Comparison of ENCODE assay signal across 32 cellular contexts in genomic region chr7:107267138-107267537, GRCh38.
"Had no signal": no experiment of that assay in that cellular context is flagged by ENCODE, and none has a peak within 500 bp of the region (broad histone marks: within the 10 kb centered on the region; RNA-seq: fewer than 3 reads in every experiment).

No MANE protein-coding gene starts in this region.

- H3K27ac ChIP-seq: SJCRH30 had no signal

- H3K4me1 ChIP-seq: SJCRH30 had no signal

- H3K36me3 Mint-ChIP-seq: activated naive CD4-positive, alpha-beta T cell treated with anti-CD3 and anti-CD28 coated beads, Interleukin-2, amount 10 ng/mL, durations not matched to agents 7 days and 5 days had no signal

- H3K4me3 Mint-ChIP-seq: activated CD4-positive, alpha-beta T cell treated with anti-CD3 and anti-CD28 coated beads for 36 hours; activated CD4-positive, alpha-beta T cell treated with anti-CD3 and anti-CD28 coated beads, Interleukin-2, amount 10 ng/mL, durations not matched to agents 7 days and 5 days; activated CD8-positive, alpha-beta T cell treated with anti-CD3 and anti-CD28 coated beads, Interleukin-2, amount 10 ng/mL, durations not matched to agents 7 days and 5 days; activated naive CD4-positive, alpha-beta T cell treated with anti-CD3 and anti-CD28 coated beads, Interleukin-2, amount 10 ng/mL, durations not matched to agents 7 days and 5 days; activated naive CD8-positive, alpha-beta T cell; activated naive CD8-positive, alpha-beta T cell treated with anti-CD3 and anti-CD28 coated beads, Interleukin-2, amount 50 U/mL, for 24 hours; activated T-cell treated with anti-CD3 and anti-CD28 coated beads, Interleukin-2, amount 50 U/mL, for 24 hours; brain; WTC11 had no signal

- H3K4me1 Mint-ChIP-seq: activated CD4-positive, alpha-beta T cell treated with anti-CD3 and anti-CD28 coated beads for 36 hours; activated CD4-positive, alpha-beta T cell treated with anti-CD3 and anti-CD28 coated beads, Interleukin-2, amount 10 ng/mL, durations not matched to agents 7 days and 5 days; activated naive CD4-positive, alpha-beta T cell treated with anti-CD3 and anti-CD28 coated beads, Interleukin-2, amount 10 ng/mL, durations not matched to agents 7 days and 5 days; activated naive CD8-positive, alpha-beta T cell treated with anti-CD3 and anti-CD28 coated beads, Interleukin-2, amount 50 U/mL, for 24 hours; WTC11 had no signal

- H3K9me3 Mint-ChIP-seq: activated CD4-positive, alpha-beta T cell treated with anti-CD3 and anti-CD28 coated beads, Interleukin-2, amount 10 ng/mL, durations not matched to agents 7 days and 5 days; activated naive CD4-positive, alpha-beta T cell treated with anti-CD3 and anti-CD28 coated beads, Interleukin-2, amount 10 ng/mL, durations not matched to agents 7 days and 5 days; activated naive CD8-positive, alpha-beta T cell treated with anti-CD3 and anti-CD28 coated beads, Interleukin-2, amount 50 U/mL, for 24 hours; activated T-cell treated with anti-CD3 and anti-CD28 coated beads, Interleukin-2, amount 50 U/mL, for 24 hours; brain; WTC11 had no signal

- H3K36me3 ChIP-seq: MG63 had no signal

- H3K9me3 ChIP-seq: MG63, SJCRH30 had no signal

- H3K27me3 ChIP-seq: MG63, SJCRH30 had no signal

- H3K4me3 ChIP-seq: MG63, SJCRH30 had no signal

- ATAC-seq: activated CD4-positive, alpha-beta T cell treated with anti-CD3 and anti-CD28 coated beads for 36 hours; activated CD4-positive, CD25-positive, alpha-beta regulatory T cell treated with anti-CD3 and anti-CD28 coated beads, Interleukin-2, amount 50 U/mL, for 24 hours; activated CD8-positive, alpha-beta T cell treated with anti-CD3 and anti-CD28 coated beads, Interleukin-2, amount 10 ng/mL, durations not matched to agents 7 days and 5 days; activated naive CD8-positive, alpha-beta T cell treated with anti-CD3 and anti-CD28 coated beads, Interleukin-2, amount 50 U/mL, for 24 hours; Panc1; WTC11 had no signal

- DNase-seq: activated CD4-positive, alpha-beta T cell treated with anti-CD3 and anti-CD28 coated beads for 36 hours; activated CD4-positive, alpha-beta T cell treated with anti-CD3 and anti-CD28 coated beads, Interleukin-2, amount 10 ng/mL, durations not matched to agents 7 days and 5 days; activated CD4-positive, alpha-beta T cell treated with anti-CD3 and anti-CD28 coated beads, Interleukin-2, amount 50 U/mL, for 48 hours; activated CD8-positive, alpha-beta T cell treated with anti-CD3 and anti-CD28 coated beads, Interleukin-2, amount 10 ng/mL, durations not matched to agents 7 days and 5 days; activated effector memory CD4-positive, alpha-beta T cell treated with Interleukin-2 at 50 U/mL for 16 hours; activated naive CD4-positive, alpha-beta T cell treated with anti-CD3 and anti-CD28 coated beads, Interleukin-2, amount 10 ng/mL, durations not matched to agents 7 days and 5 days; activated naive CD8-positive, alpha-beta T cell treated with anti-CD3 and anti-CD28 coated beads, Interleukin-2, amount 50 U/mL, for 24 hours; activated T-cell treated with anti-CD3 and anti-CD28 coated beads, Interleukin-2, amount 50 U/mL, for 24 hours; anterior cingulate cortex; caudate nucleus; cerebellar nuclear complex; Kasumi-1; KG1; MG63; NCI-H1048; NCI-H1105 treated with DMSO at 0.1 percent for 48 hours; NCI-H146; NCI-H187; NCI-H2029 treated with DMSO at 0.1 percent for 48 hours; NCI-H2107; NCI-H226; NCI-H446 treated with DMSO at 0.1 percent for 48 hours; SHP77; SJCRH30; SW 1271; T-helper 1 cell; T1000 had no signal

- H3K27ac Mint-ChIP-seq: activated CD4-positive, alpha-beta T cell treated with anti-CD3 and anti-CD28 coated beads for 36 hours; activated CD4-positive, alpha-beta T cell treated with anti-CD3 and anti-CD28 coated beads, Interleukin-2, amount 10 ng/mL, durations not matched to agents 7 days and 5 days; activated CD8-positive, alpha-beta T cell treated with anti-CD3 and anti-CD28 coated beads, Interleukin-2, amount 10 ng/mL, durations not matched to agents 7 days and 5 days; activated naive CD4-positive, alpha-beta T cell treated with anti-CD3 and anti-CD28 coated beads, Interleukin-2, amount 10 ng/mL, durations not matched to agents 7 days and 5 days; activated naive CD8-positive, alpha-beta T cell; activated naive CD8-positive, alpha-beta T cell treated with anti-CD3 and anti-CD28 coated beads, Interleukin-2, amount 50 U/mL, for 24 hours; activated T-cell treated with anti-CD3 and anti-CD28 coated beads, Interleukin-2, amount 50 U/mL, for 24 hours; WTC11 had no signal

- H3K27me3 Mint-ChIP-seq: activated CD4-positive, alpha-beta T cell treated with anti-CD3 and anti-CD28 coated beads for 36 hours; activated CD4-positive, alpha-beta T cell treated with anti-CD3 and anti-CD28 coated beads, Interleukin-2, amount 10 ng/mL, durations not matched to agents 7 days and 5 days; activated naive CD4-positive, alpha-beta T cell treated with anti-CD3 and anti-CD28 coated beads, Interleukin-2, amount 10 ng/mL, durations not matched to agents 7 days and 5 days; activated naive CD8-positive, alpha-beta T cell; activated naive CD8-positive, alpha-beta T cell treated with anti-CD3 and anti-CD28 coated beads, Interleukin-2, amount 50 U/mL, for 24 hours; activated T-cell treated with anti-CD3 and anti-CD28 coated beads, Interleukin-2, amount 50 U/mL, for 24 hours; brain had no signal
